Comparison of ENCODE assay signal across 8 cellular contexts in the genomic region with DNA sequence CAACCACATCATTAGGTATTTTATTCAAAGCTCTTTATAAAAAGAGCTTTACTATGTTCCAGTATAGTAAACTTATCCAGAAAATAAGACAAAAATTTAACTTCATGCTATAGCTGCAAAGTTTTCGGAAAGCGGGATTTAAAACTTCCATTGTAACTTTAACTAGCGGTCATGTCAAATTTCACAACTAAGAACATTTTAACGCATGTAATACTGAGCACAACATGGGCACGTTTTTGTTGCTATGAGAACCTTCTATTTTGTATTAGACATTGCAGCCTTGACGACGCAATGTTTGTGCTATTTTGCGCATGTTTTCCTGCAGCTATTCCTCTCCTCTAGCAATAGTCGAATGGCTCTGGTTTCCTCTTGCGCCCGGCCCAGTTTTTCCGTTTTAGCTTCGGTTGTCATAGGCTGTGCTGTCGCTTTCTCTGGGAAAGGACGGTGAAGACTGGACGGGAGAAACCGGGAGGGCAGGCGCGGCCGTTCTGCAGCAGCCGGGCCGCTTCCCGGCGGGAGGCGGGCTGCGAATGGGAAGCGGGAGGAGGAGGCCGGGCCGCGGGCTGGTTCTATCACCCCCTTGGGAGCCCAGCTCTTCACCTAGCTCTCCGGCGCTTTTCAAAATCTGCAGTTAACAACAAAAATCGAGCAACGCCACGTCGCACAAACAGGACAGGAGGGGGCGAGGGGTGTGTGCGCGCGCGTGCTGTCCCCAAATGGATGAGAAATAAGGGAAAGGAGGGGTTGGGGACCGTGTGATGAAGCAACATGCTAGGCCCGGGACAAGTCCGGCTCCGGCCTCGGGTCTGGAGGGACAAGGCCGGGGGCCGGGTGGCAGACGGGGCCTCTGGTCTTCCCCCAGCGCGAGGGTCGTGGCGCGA.
DNase-seq lines count a peak whose midpoint lies in the region; ATAC-seq and TF ChIP-seq lines count a peak whose summit lies in the region.

No MANE protein-coding gene starts in this region.

- TSS peak; percentile 72 for BruUV-seq in A673 (replicated peaks; lab: Mats Ljungman, UMichigan)

- DNase-seq in A673 (ENCODE audit: low spot score): peak; percentile 88
- peak; percentile 86 for DNase-seq in NCI-H2171 treated with DMSO at 0.1 percent for 48 hours (lab: John Stamatoyannopoulos, UW)
- DNase-seq in left kidney (ENCODE audit: low read depth, low spot score): peak; percentile 95
- peak; percentile 34 for DNase-seq in stimulated activated CD4-positive, alpha-beta T cell treated with anti-CD3 and anti-CD28 coated beads, Interleukin-2, amount 100 ng/mL, for 4 hours (ENCODE audit: low read depth)

- H3K36me3 ChIP-seq in A673 (ENCODE audit: insufficient read depth, low read length, poor library complexity, severe bottlenecking): no peaks in the 10 kb centered on the region

- intact Hi-C loops in A673 (cut with micrococcal nuclease; ENCODE audit: unreplicated experiment): loop anchor here (1.0 to 10.0 kb wide), 4 partner anchors 73 to 315 kb away; partner anchors contain the start of genes DESI2 and HNRNPU

- POLR2A ChIA-PET in A673 (lab: Charles Lee; ENCODE audit: low non-redundant PET): no interaction called here

- H3K27ac ChIP-seq in A673 (ENCODE audit: low read depth, low read length, poor library complexity, severe bottlenecking) (peak overlapping the region; percentile 99), cingulate gyrus (ENCODE audit: low read depth, low read length) (peak overlapping the region; percentile 97)

- no peak for TF ChIP-seq CTCF in A673 (conservative IDR thresholded peaks at IDR 0.05; ENCODE audit: low read depth, low read length)

- H3K9me3 ChIP-seq in A673 (ENCODE audit: low read depth, low read length, poor library complexity, severe bottlenecking): no peaks in the 10 kb centered on the region

- ATAC-seq in GM18861 (IDR thresholded peaks at IDR 0.05; ENCODE audit: unreplicated experiment): peak; percentile 15
- peak; percentile 18 for ATAC-seq in HG03135 (IDR thresholded peaks at IDR 0.05; ENCODE audit: unreplicated experiment)
- ATAC-seq in activated CD4-positive, CD25-positive, alpha-beta regulatory T cell treated with anti-CD3 and anti-CD28 coated beads, Interleukin-2, amount 50 U/mL, for 24 hours: peak; percentile 9

- H3K27me3 ChIP-seq in A673 (replicated peaks; ENCODE audit: insufficient read depth, low read depth, low read length, poor library complexity): no peaks in the 10 kb centered on the region

- H3K4me1 ChIP-seq in A673 (ENCODE audit: insufficient read depth, low read length, poor library complexity, severe bottlenecking): peaks cover 15% of the 10 kb centered on the region

- H3K4me3 ChIP-seq in A673 (ENCODE audit: low read depth, low read length, poor library complexity, severe bottlenecking): peak overlapping the region; percentile 86

- CTCF ChIA-PET in A673 (lab: Charles Lee): no interaction called here

Comparison
In these comparisons a context has a peak if more than half of its experiments do, and no peak if none do; other contexts are left out.
1. Peak in every context shown above with its lines: DNase-seq, ATAC-seq, H3K4me3 ChIP-seq and H3K27ac ChIP-seq.
2. DNase-seq: peak in every context shown above with its lines; median percentile 95 in left kidney; 88 in A673; 86 in NCI-H2171 treated with DMSO at 0.1 percent for 48 hours; 34 in stimulated activated CD4-positive, alpha-beta T cell treated with anti-CD3 and anti-CD28 coated beads, Interleukin-2, amount 100 ng/mL, for 4 hours.